In genomic region chr11:46315033-46315738, GRCh38 we compare ENCODE assay signal across 8 cellular contexts.
DNase-seq lines count a peak whose midpoint lies in the region; ATAC-seq and TF ChIP-seq lines count a peak whose summit lies in the region.

No MANE protein-coding gene starts in this region.

- no peak overlapping the region for H3K4me3 Mint-ChIP-seq in memory B cell

- DNase-seq in NCI-H446 treated with DMSO at 0.1 percent for 48 hours (lab: John Stamatoyannopoulos, UW) (peak; percentile 63), coronary artery (ENCODE audit: low spot score) (no peak), memory B cell (ENCODE audit: low spot score in 2 of 2) (peak; percentile 62 to 73)
- peak; percentile 59 to 77 for DNase-seq in activated CD4-positive, alpha-beta T cell treated with anti-CD3 and anti-CD28 coated beads for 4 hours
- DNase-seq in stimulated activated CD8-positive, alpha-beta memory T cell treated with anti-CD3 and anti-CD28 coated beads, Interleukin-4, amount 100 ng/mL, for 48 hours, result peak; percentile 91

- peak; percentile 92 for TF ChIP-seq CTCF in 22Rv1 (IDR thresholded peaks at IDR 0.05)
- peak; percentile 72 for TF ChIP-seq CTCF in coronary artery (IDR thresholded peaks at IDR 0.05)

- peaks cover 16% of the 10 kb centered on the region for H3K4me1 Mint-ChIP-seq in memory B cell

- peaks cover 22% of the 10 kb centered on the region for H3K27me3 Mint-ChIP-seq in memory B cell

- no peak overlapping the region for H3K4me3 ChIP-seq in coronary artery

- H3K9me3 Mint-ChIP-seq in memory B cell, result no peaks in the 10 kb centered on the region

- no peaks in the 10 kb centered on the region for H3K36me3 Mint-ChIP-seq in memory B cell

- no peak overlapping the region for H3K27ac Mint-ChIP-seq in memory B cell

- ATAC-seq in GM18868 (IDR thresholded peaks at IDR 0.05; ENCODE audit: unreplicated experiment) (peak; percentile 52), memory B cell (ENCODE audit: low read depth) (peak; percentile 71), GM18517 (IDR thresholded peaks at IDR 0.05; ENCODE audit: unreplicated experiment) (no peak)

- H3K27ac ChIP-seq in 22Rv1, result no peak overlapping the region
- H3K27ac ChIP-seq in coronary artery, result no peak overlapping the region
